ENCODE assay signal across 24 cellular contexts in the genomic region with DNA sequence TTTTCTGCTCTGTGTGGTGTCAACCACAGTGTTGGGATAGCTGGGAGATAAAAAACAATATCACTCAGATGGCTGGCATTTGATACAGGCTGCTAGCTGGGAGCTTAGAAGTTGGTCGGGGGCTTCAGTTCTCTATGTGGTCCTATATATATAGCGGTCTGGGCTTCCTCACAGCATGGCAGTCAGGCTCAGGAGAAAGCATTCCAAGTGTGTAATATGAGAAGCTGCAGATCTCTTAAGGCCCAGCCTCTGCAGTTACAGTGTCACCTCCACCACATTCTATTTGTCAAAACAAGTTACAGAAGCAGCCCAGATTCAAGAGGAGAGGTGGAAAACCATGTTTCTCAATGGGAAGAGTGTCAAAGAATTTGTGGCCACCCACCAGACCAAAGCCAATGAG.
"Had no signal": no experiment of that assay in that cellular context is flagged by ENCODE, and none has a peak within 500 bp of the region (broad histone marks: within the 10 kb centered on the region; RNA-seq: fewer than 3 reads in every experiment).

No MANE protein-coding gene starts in this region.

- H3K4me3 ChIP-seq: neural progenitor cell, ovary, psoas muscle, right lobe of liver, sigmoid colon, stomach, thoracic aorta, thyroid gland, tibial nerve, upper lobe of left lung, vagina had no signal

- H3K27me3 ChIP-seq: neural progenitor cell, ovary, right lobe of liver, sigmoid colon, stomach, thyroid gland, tibial nerve, upper lobe of left lung, vagina had no signal

- H3K4me1 ChIP-seq: neural progenitor cell, parathyroid adenoma, psoas muscle, right lobe of liver, sigmoid colon, tibial nerve, upper lobe of left lung, vagina had no signal

- ATAC-seq: psoas muscle; right cardiac atrium; right lobe of liver; stimulated activated effector memory CD8-positive, alpha-beta T cell treated with anti-CD3 and anti-CD28 coated beads, Interleukin-12 subunit alpha, Interleukin-12 subunit beta, amount 100 ng/mL, for 72 hours; stimulated activated naive B cell treated with anti-CD40 and anti-IgM and Interleukin-4, amounts not matched to agents 10 μg/mL and 1 μg/mL and 100 μg/mL, for 72 hours had no signal

- DNase-seq: occipital lobe; ovary; posterior cingulate gyrus; psoas muscle; right cardiac atrium; right lobe of liver; sigmoid colon; small intestine; stimulated activated CD4-positive, alpha-beta T cell treated with anti-CD3 and anti-CD28 coated beads, Interleukin-15, amount 100 ng/mL, for 24 hours; stimulated activated CD4-positive, alpha-beta T cell treated with anti-CD3 and anti-CD28 coated beads, Interleukin-2, amount 100 ng/mL, for 24 hours; stimulated activated CD4-positive, alpha-beta T cell treated with anti-CD3 and anti-CD28 coated beads, Interleukin-2, amount 100 ng/mL, for 48 hours; stimulated activated CD4-positive, alpha-beta T cell treated with anti-CD3 and anti-CD28 coated beads, Interleukin-4, amount 100 ng/mL, for 24 hours; stimulated activated naive B cell treated with anti-CD40 and anti-IgM and Interleukin-4, amounts not matched to agents 10 μg/mL and 1 μg/mL and 100 μg/mL, for 72 hours; stimulated activated naive CD4-positive, alpha-beta T cell treated with Interleukin-2 at 50 U/mL for 16 hours; stomach; thyroid gland; trophoblast cell; upper lobe of left lung had no signal

- H3K9me3 ChIP-seq: ovary, psoas muscle, right lobe of liver, sigmoid colon, thoracic aorta, thyroid gland, upper lobe of left lung, vagina had no signal

- H3K27ac ChIP-seq: neural progenitor cell, ovary, parathyroid adenoma, psoas muscle, right lobe of liver, sigmoid colon, stomach, thoracic aorta, thyroid gland, tibial nerve, upper lobe of left lung, vagina had no signal

- H3K36me3 ChIP-seq: neural progenitor cell, ovary, right lobe of liver, sigmoid colon, stomach, thoracic aorta, thyroid gland, tibial nerve, upper lobe of left lung, vagina had no signal
